Comparison of ENCODE assay signal across 21 cellular contexts in genomic region chr18:68406761-68407160, GRCh38.
A peak's percentile ranks its signal among the peaks of the same experiment; 100 is the strongest.
DNase-seq lines count a peak whose midpoint lies in the region; ATAC-seq and TF ChIP-seq lines count a peak whose summit lies in the region.
"Had no signal": no experiment of that assay in that cellular context is flagged by ENCODE, and none has a peak within 500 bp of the region (broad histone marks: within the 10 kb centered on the region; RNA-seq: fewer than 3 reads in every experiment).

No MANE protein-coding gene starts in this region.

- H3K36me3 ChIP-seq in skeletal muscle satellite cell (ENCODE audit: insufficient read depth, low read length), result no peaks in the 10 kb centered on the region
- H3K36me3 ChIP-seq: BLaER1 treated with 17β-estradiol and CSF1 and Interleukin-3, amounts not matched to agents 10 nM and 100 nM; gastrocnemius medialis; thyroid gland had no signal

- H3K9ac ChIP-seq in skeletal muscle satellite cell (ENCODE audit: low read depth, low read length), result peak overlapping the region; percentile 25
- H3K9ac ChIP-seq: BLaER1 treated with 17β-estradiol and CSF1 and Interleukin-3, amounts not matched to agents 10 nM and 100 nM had no signal

- no peaks in the 10 kb centered on the region for H3K9me3 ChIP-seq in skeletal muscle satellite cell (replicated peaks; ENCODE audit: low read length)
- H3K9me3 ChIP-seq: gastrocnemius medialis, thyroid gland had no signal

- H3K27me3 ChIP-seq in skeletal muscle satellite cell (ENCODE audit: control insufficient read depth, insufficient read depth, low read length), result no peaks in the 10 kb centered on the region
- H3K27me3 ChIP-seq: BLaER1 treated with 17β-estradiol and CSF1 and Interleukin-3, amounts not matched to agents 10 nM and 100 nM; gastrocnemius medialis; thyroid gland had no signal

- TF ChIP-seq CTCF in C4-2B (conservative IDR thresholded peaks at IDR 0.05) (peak; percentile 47), fibroblast of mammary gland (conservative IDR thresholded peaks at IDR 0.05; ENCODE audit: control insufficient read depth, insufficient read depth, low read depth, low read length) (peak; percentile 32)

- intact Hi-C loops in sciatic nerve (cut with DNase I), result no loop called here

- peak overlapping the region; percentile 49 for H3K4me2 ChIP-seq in skeletal muscle satellite cell (ENCODE audit: low read length)
- H3K4me2 ChIP-seq: BLaER1 treated with 17β-estradiol and CSF1 and Interleukin-3, amounts not matched to agents 10 nM and 100 nM had no signal

- ATAC-seq in GM21423 (IDR thresholded peaks at IDR 0.05; ENCODE audit: unreplicated experiment), result no peak
- no peak for ATAC-seq in sciatic nerve
- ATAC-seq: gastrocnemius medialis; natural killer cell; stimulated activated naive CD8-positive, alpha-beta T cell treated with anti-CD3 and anti-CD28 coated beads, Interleukin-15, Interleukin-2, amounts not matched to agents 100 U/mL and 50 U/mL, for 24 hours had no signal

- peak; percentile 50 for DNase-seq in RPMI7951 (ENCODE audit: low read depth)
- DNase-seq in fibroblast of mammary gland (ENCODE audit: low read depth), result no peak
- DNase-seq in NCI-H82 treated with DMSO at 0.1 percent for 48 hours (lab: John Stamatoyannopoulos, UW; ENCODE audit: unreplicated experiment), result no peak
- DNase-seq in sciatic nerve (ENCODE audit: low spot score), result no peak
- DNase-seq: activated CD4-positive, alpha-beta T cell treated with anti-CD3 and anti-CD28 coated beads, Interleukin-2, amount 50 U/mL, for 1 hour; activated CD8-positive, alpha-beta memory T cell treated with anti-CD3 and anti-CD28 coated beads, Interleukin-2, amount 50 U/mL, for 4 hours; dermis blood vessel endothelial cell; DMS 273 treated with DMSO at 0.1 percent for 48 hours; gastrocnemius medialis; MM.1S; natural killer cell; NCI-H1694; NCI-H69; Right ventricle myocardium superior; stimulated activated naive CD8-positive, alpha-beta T cell treated with anti-CD3 and anti-CD28 coated beads, Interleukin-15, Interleukin-2, amounts not matched to agents 100 U/mL and 50 U/mL, for 24 hours; thyroid gland had no signal

- H3K27ac ChIP-seq in C4-2B, result no peak overlapping the region
- H3K27ac ChIP-seq: BLaER1 treated with 17β-estradiol and CSF1 and Interleukin-3, amounts not matched to agents 10 nM and 100 nM; gastrocnemius medialis; HL-60; thyroid gland had no signal

- H3K4me3 ChIP-seq in fibroblast of mammary gland (ENCODE audit: control insufficient read depth, low read depth, low read length) (no peak overlapping the region), skeletal muscle satellite cell (ENCODE audit: low read length) (peak overlapping the region; percentile 20)
- H3K4me3 ChIP-seq: BLaER1 treated with 17β-estradiol and CSF1 and Interleukin-3, amounts not matched to agents 10 nM and 100 nM; gastrocnemius medialis; thyroid gland had no signal

- H3K4me1 ChIP-seq in skeletal muscle satellite cell (ENCODE audit: control insufficient read depth, insufficient read depth, low read length), result peaks cover 11% of the 10 kb centered on the region
- H3K4me1 ChIP-seq: BLaER1 treated with 17β-estradiol and CSF1 and Interleukin-3, amounts not matched to agents 10 nM and 100 nM; gastrocnemius medialis; thyroid gland had no signal
